Comparison of ENCODE assay signal across 1 cellular context in genomic region chr17:42275527-42276358, GRCh38.
TF ChIP-seq lines count a peak whose summit lies in the region.

No MANE protein-coding gene starts in this region.

TF ChIP-seq in neural cell, 6 proteins besides CTCF, POLR2A, EP300 and RAD21 (continued from another document):
- TF ChIP-seq REST (IDR thresholded peaks at IDR 0.05; ENCODE audit: borderline replicate concordance): no peak
TF ChIP-seq in neural cell: peak in this region for 2.
